30 cellular contexts compared by ENCODE assay signal in the genomic region with DNA sequence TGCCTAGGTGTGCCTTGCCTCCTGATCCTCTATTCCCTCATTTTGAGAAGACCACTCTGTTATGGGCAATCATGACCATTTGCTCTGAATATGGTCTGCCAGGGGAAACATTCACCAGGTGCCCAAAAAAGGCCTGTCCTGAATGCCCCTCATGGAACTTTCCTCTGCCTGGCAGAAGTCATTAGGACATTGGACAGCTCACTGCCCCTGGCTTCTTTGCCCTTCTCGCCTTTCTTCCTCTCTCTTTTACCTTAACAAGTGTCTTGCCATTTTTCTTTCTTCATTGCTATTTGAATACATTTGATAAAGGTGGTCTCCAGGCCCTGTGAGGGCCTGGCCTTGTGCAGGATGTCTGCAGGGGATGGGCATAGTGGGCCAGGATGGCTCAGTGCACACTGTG. TPM values are rescaled to one million over a fixed set of nuclear protein-coding genes. Genes with fewer than 3 reads are reported as not detected.
DNase-seq lines count a peak whose midpoint lies in the region; ATAC-seq, FAIRE-seq and TF ChIP-seq lines count a peak whose summit lies in the region.
"Had no signal": no experiment of that assay in that cellular context is flagged by ENCODE, and none has a peak within 500 bp of the region (broad histone marks: within the 10 kb centered on the region; RNA-seq: fewer than 3 reads in every experiment).

No MANE protein-coding gene starts in this region.

- H3K9ac ChIP-seq in HepG2 (ENCODE audit: insufficient read depth, low read depth, low read length), result no peak overlapping the region
- H3K9ac ChIP-seq: BLaER1 had no signal

- no peak for DNase-seq in HepG2 (ENCODE audit: low spot score)
- no peak for DNase-seq in right lobe of liver
- DNase-seq in esophagus muscularis mucosa (ENCODE audit: extremely low spot score), result peak; percentile 85
- DNase-seq in D721Med (ENCODE audit: insufficient read length, low spot score), result no peak
- DNase-seq in stimulated activated naive CD8-positive, alpha-beta T cell treated with anti-CD3 and anti-CD28 coated beads, Interleukin-15, Interleukin-2, amounts not matched to agents 100 U/mL and 50 U/mL, for 24 hours, result no peak
- DNase-seq: 8988T; ACHN; BE2C; Caco-2; Calu3; CD4-positive, alpha-beta T cell; CD8-positive, alpha-beta T cell; DMS 273 treated with DMSO at 0.1 percent for 48 hours; DMS153; DMS53; DMS79; DND-41; EL had no signal

- H3K4me2 ChIP-seq in HepG2 (ENCODE audit: low read depth, low read length), result peak overlapping the region; percentile 81

- H3K27ac ChIP-seq in HepG2 (ENCODE audit: extremely low read length, insufficient read depth, low read length) (no peak overlapping the region), right lobe of liver (no peak overlapping the region), HEK293 (ENCODE audit: extremely low read depth, low read depth, low read length) (no peak overlapping the region), esophagus muscularis mucosa (replicated peaks in 1 of 4) (no peak overlapping the region)
- H3K27ac ChIP-seq: BLaER1, C4-2B had no signal

- in situ Hi-C loops in HepG2 (cut with HindIII; ENCODE audit: extremely low pct_ligation_motif_present, low pct_unique_long_range_greater_than_20kb), result no loop called here

- H4K20me1 ChIP-seq in HepG2 (ENCODE audit: insufficient read depth, low read length), result no peaks in the 10 kb centered on the region
- H4K20me1 ChIP-seq: BLaER1 had no signal

- H3K27me3 ChIP-seq in HepG2 (ENCODE audit: control insufficient read depth in 1 of 2, insufficient read depth in 2 of 2, low read length in 2 of 2) (no peaks in the 10 kb centered on the region), right lobe of liver (no peaks in the 10 kb centered on the region), esophagus muscularis mucosa (no peaks in the 10 kb centered on the region)
- H3K27me3 ChIP-seq: BE2C, BLaER1 had no signal

- POLR2A ChIA-PET in HepG2 (lab: Yijun Ruan, JAX), result interaction anchor here (1.0 kb wide), 1 partner anchor 23 kb away, joined by 5 read pairs; no protein-coding TSS in a partner anchor
- POLR2A ChIA-PET in HEK293 (lab: Yijun Ruan, JAX), result no interaction called here

- H3K9me3 ChIP-seq in HepG2 (ENCODE audit: low read length), result no peaks in the 10 kb centered on the region
- no peaks in the 10 kb centered on the region for H3K9me3 ChIP-seq in right lobe of liver
- no peaks in the 10 kb centered on the region for H3K9me3 ChIP-seq in HEK293 (ENCODE audit: control insufficient read depth, insufficient read depth, low read depth, low read length)
- no peaks in the 10 kb centered on the region for H3K9me3 ChIP-seq in esophagus muscularis mucosa
- H3K9me3 ChIP-seq: BE2C had no signal

- FAIRE-seq in HepG2 (lab: Jason Lieb, UNC) (no peak), D721Med (lab: Jason Lieb, UNC) (no peak)
- FAIRE-seq: A204.1, GM12878, GM12892, GM18507, GM19239 had no signal

- H3K4me1 ChIP-seq in HepG2 (ENCODE audit: insufficient read depth, low read length), result peaks cover 68% of the 10 kb centered on the region
- H3K4me1 ChIP-seq in right lobe of liver, result peaks cover 0 to 4% (median 0%) of the 10 kb centered on the region in 4 donors
- H3K4me1 ChIP-seq in HEK293 (ENCODE audit: control insufficient read depth, insufficient read depth, low read length), result no peaks in the 10 kb centered on the region
- H3K4me1 ChIP-seq in esophagus muscularis mucosa, result no peaks in the 10 kb centered on the region
- H3K4me1 ChIP-seq: BE2C had no signal

- TF ChIP-seq EP300 in HepG2 (IDR thresholded peaks at IDR 0.05; ENCODE audit: low read depth in 2 of 2, low read length in 2 of 2) (no peak), HepG2 (CRISPR knock-in tag; IDR thresholded peaks at IDR 0.05; ENCODE audit: borderline replicate concordance) (no peak), esophagus muscularis mucosa (IDR thresholded peaks at IDR 0.05) (no peak)

- ATAC-seq in HepG2 (no peak), right lobe of liver (no peak), GM18909 (IDR thresholded peaks at IDR 0.05; ENCODE audit: poor library complexity, unreplicated experiment) (no peak)
- no peak for ATAC-seq in stimulated activated naive CD8-positive, alpha-beta T cell treated with anti-CD3 and anti-CD28 coated beads, Interleukin-15, Interleukin-2, amounts not matched to agents 100 U/mL and 50 U/mL, for 24 hours
- ATAC-seq: CD8-positive, alpha-beta T cell; GM12878 had no signal

- TF ChIP-seq CTCF in HepG2 (CRISPR knock-in tag; IDR thresholded peaks at IDR 0.05) (no peak), right lobe of liver (IDR thresholded peaks at IDR 0.05) (no peak), HEK293 (tag by site-specific recombination; IDR thresholded peaks at IDR 0.05) (no peak), esophagus muscularis mucosa (IDR thresholded peaks at IDR 0.05) (no peak), D721Med (IDR thresholded peaks at IDR 0.05; ENCODE audit: insufficient read depth, missing control alignments) (no peak)

- peak overlapping the region in 1 of 3 experiments; percentile 62; a peak in 2 of 6 replicates for H3K4me3 ChIP-seq in HepG2 (replicated peaks in 1 of 3; ENCODE audit: insufficient read depth in 1 of 3, low read depth in 2 of 3, low read length in 3 of 3)
- no peak overlapping the region for H3K4me3 ChIP-seq in right lobe of liver
- H3K4me3 ChIP-seq in HEK293 (ENCODE audit: low read depth, low read length), result no peak overlapping the region
- H3K4me3 ChIP-seq in esophagus muscularis mucosa, result no peak overlapping the region
- H3K4me3 ChIP-seq: BLaER1, GM12878 had no signal

- H3K36me3 ChIP-seq in HepG2 (replicated peaks in 1 of 2; ENCODE audit: control insufficient read depth in 1 of 2, insufficient read depth in 2 of 2, low read length in 2 of 2), result peaks cover 0 to 4% of the 10 kb centered on the region in 2 experiments; a peak in 1 of 5 replicates
- no peaks in the 10 kb centered on the region for H3K36me3 ChIP-seq in right lobe of liver
- H3K36me3 ChIP-seq in HEK293 (ENCODE audit: control insufficient read depth in 2 of 2, insufficient read depth in 1 of 2, low read length in 2 of 2), result no peaks in the 10 kb centered on the region
- no peaks in the 10 kb centered on the region for H3K36me3 ChIP-seq in esophagus muscularis mucosa
- H3K36me3 ChIP-seq: BE2C, BLaER1 had no signal

- TF ChIP-seq POLR2A in HepG2 (IDR thresholded peaks at IDR 0.05; ENCODE audit: insufficient read depth in 1 of 2, low read depth in 2 of 2, low read length in 2 of 2), result no peak
- no peak for TF ChIP-seq POLR2A in right lobe of liver (IDR thresholded peaks at IDR 0.05)
- TF ChIP-seq POLR2A in esophagus muscularis mucosa (IDR thresholded peaks at IDR 0.05; ENCODE audit: low read depth), result no peak

- intact Hi-C loops in HepG2 (cut with micrococcal nuclease; ENCODE audit: unreplicated experiment) (no loop called here), right lobe of liver (cut with DNase I) (no loop called here), esophagus muscularis mucosa (cut with DNase I) (no loop called here)

- H3K79me2 ChIP-seq in HepG2 (ENCODE audit: insufficient read depth, low read length), result peaks cover 45% of the 10 kb centered on the region

- no TSS peak for BruUV-seq in HepG2 (replicated peaks; lab: Mats Ljungman, UMichigan)

- CTCF ChIA-PET in HepG2 (lab: Yijun Ruan, JAX; ENCODE audit: low intra/inter-chr PET ratio, low total read pairs), result no interaction called here
- CTCF ChIA-PET in HEK293 (lab: Yijun Ruan, JAX), result no interaction called here

- H2AFZ ChIP-seq in HepG2 (ENCODE audit: low read length), result no peak overlapping the region

- WGBS in HepG2 (ENCODE audit: low lambda C conversion rate), result 93% methylated on average over 1 of the region's 1 CpG
- WGBS in right lobe of liver (ENCODE audit: insufficient coverage, low coverage, low lambda C conversion rate, missing lambda C conversion rate), result 67% methylated on average over 1 of the region's 1 CpG
- WGBS in esophagus muscularis mucosa, result 76% methylated on average over 1 of the region's 1 CpG

- no peak for TF ChIP-seq RAD21 in HepG2 (CRISPR knock-in tag; IDR thresholded peaks at IDR 0.05)

RNA-seq across cellular contexts. Expression of a gene that starts 20.3 kb away (rescaled TPM):
- total RNA-seq in HepG2 (2016; rRNA removed; fragmentation: Illumina TruSeq; extraction: Trizol), result 9.2 and 9.6 TPM in 2 replicates
- 0.61 and 0.62 TPM in 2 replicates for total RNA-seq in HepG2 (2016; cell fraction: cytosol; rRNA removed; fragmentation: Illumina TruSeq; extraction: Trizol; ENCODE audit: low read depth)
- 9.0 and 9.5 TPM in 2 replicates for total RNA-seq in HepG2 (2016; cell fraction: insoluble cytoplasmic fraction; rRNA removed; fragmentation: Illumina TruSeq; extraction: Trizol)
- 2.1 and 2.6 TPM in 2 replicates for total RNA-seq in HepG2 (2016; cell fraction: membrane; rRNA removed; fragmentation: Illumina TruSeq; extraction: Trizol)
- total RNA-seq in HepG2 (2016; cell fraction: nucleus; rRNA removed; fragmentation: Illumina TruSeq; extraction: Trizol), result 11.0 and 12.5 TPM in 2 replicates
- polyA plus RNA-seq in HepG2 (2011; rRNA removed), result 11.9 and 16.2 TPM in 2 replicates
- 6.3 and 9.4 TPM in 2 replicates for polyA plus RNA-seq in HepG2 (2011; cell fraction: cytosol; rRNA removed)
- polyA plus RNA-seq in HepG2 (2011; cell fraction: nucleus; rRNA removed), result 5.7 and 6.0 TPM in 2 replicates
- polyA plus RNA-seq in HepG2 (2012), result 3.6 and 4.5 TPM in 2 replicates
- polyA plus RNA-seq in HepG2 (2016; cell fraction: cytosol; fragmentation: Illumina TruSeq; extraction: Trizol; ENCODE audit: low read depth), result 0.41 and 0.43 TPM in 2 replicates
- 10.4 TPM in 2 replicates for polyA plus RNA-seq in HepG2 (2016; cell fraction: insoluble cytoplasmic fraction; fragmentation: Illumina TruSeq; extraction: Trizol; ENCODE audit: low read depth)
- 1.4 TPM in 2 replicates for polyA plus RNA-seq in HepG2 (2016; cell fraction: membrane; fragmentation: Illumina TruSeq; extraction: Trizol; ENCODE audit: low read depth)
- 10.6 and 11.4 TPM in 2 replicates for polyA plus RNA-seq in HepG2 (2016; cell fraction: nucleus; fragmentation: Illumina TruSeq; extraction: Trizol; ENCODE audit: insufficient read depth, low read depth)
- 10.2 TPM in 1 of 2 replicates, not detected in the other for polyA minus RNA-seq in HepG2 (2011; rRNA and poly(A)+ RNA removed; ENCODE audit: low replicate concordance)
- polyA minus RNA-seq in HepG2 (2011; cell fraction: cytosol; rRNA and poly(A)+ RNA removed), result 9.8 and 11.4 TPM in 2 replicates
- 24.7 and 30.8 TPM in 2 replicates for polyA minus RNA-seq in HepG2 (2011; cell fraction: nucleus; rRNA and poly(A)+ RNA removed)
- 100 to 1,000 TPM in 3 of 6 experiments, 10 to 100 TPM in 3; 56.4 to 173 (median 94.1) TPM for total RNA-seq in right lobe of liver
- under 1 TPM in 1 of 4 donors, not detected in 3; 0.06 TPM for total RNA-seq in esophagus muscularis mucosa
- total RNA-seq: A673; Calu3; CD4-positive, alpha-beta T cell; CD8-positive, alpha-beta T cell; Daoy; GM12878 had no signal
- polyA plus RNA-seq: AG04450, GM12878 had no signal
